In genomic region chr9:87167161-87167560, GRCh38 we compare ENCODE assay signal across 20 cellular contexts.
"Had no signal": no experiment of that assay in that cellular context is flagged by ENCODE, and none has a peak within 500 bp of the region (broad histone marks: within the 10 kb centered on the region; RNA-seq: fewer than 3 reads in every experiment).

No MANE protein-coding gene starts in this region.

- H3K27me3 Mint-ChIP-seq: brain, naive B cell had no signal

- H3K36me3 Mint-ChIP-seq: activated naive CD4-positive, alpha-beta T cell treated with anti-CD3 and anti-CD28 coated beads, Interleukin-2, amount 50 U/mL, for 72 hours; brain; naive B cell; T-cell had no signal

- H3K9me3 Mint-ChIP-seq: activated CD4-positive, alpha-beta T cell treated with anti-CD3 and anti-CD28 coated beads, Interleukin-2, amount 10 ng/mL, durations not matched to agents 7 days and 5 days; T-cell; T-helper 2 cell treated with Interferon-gamma antibody and Interleukin-4, amounts not matched to agents 5 μg/mL and 100 μg/mL, for 36 hours had no signal

- H3K27ac ChIP-seq: esophagus muscularis mucosa, heart right ventricle, lower lobe of right lung, upper lobe of left lung, VCaP had no signal

- DNase-seq: activated CD4-positive, alpha-beta T cell treated with anti-CD3 and anti-CD28 coated beads, Interleukin-2, amount 10 ng/mL, durations not matched to agents 7 days and 5 days; activated CD4-positive, CD25-positive, alpha-beta regulatory T cell treated with anti-CD3 and anti-CD28 coated beads, Interleukin-2, amount 50 U/mL, for 72 hours; activated CD8-positive, alpha-beta T cell treated with anti-CD3 and anti-CD28 coated beads, Interleukin-2, amount 10 ng/mL, durations not matched to agents 7 days and 5 days; activated T-cell treated with anti-CD3 and anti-CD28 coated beads, Interleukin-2, amount 50 U/mL, for 1 hour; aorta; caudate nucleus; effector memory CD4-positive, alpha-beta T cell; heart right ventricle; lower lobe of right lung; naive B cell; stimulated activated CD4-positive, alpha-beta T cell treated with anti-CD3 and anti-CD28 coated beads, Interleukin-4, amount 100 ng/mL, for 24 hours; stimulated activated naive CD8-positive, alpha-beta T cell treated with anti-CD3 and anti-CD28 coated beads, Interleukin-15, Interleukin-2, amounts not matched to agents 100 U/mL and 50 U/mL, for 24 hours; T-cell; upper lobe of left lung had no signal

- H3K4me1 ChIP-seq: esophagus muscularis mucosa, heart right ventricle, lower lobe of right lung, upper lobe of left lung had no signal

- H3K27me3 ChIP-seq: esophagus muscularis mucosa, upper lobe of left lung had no signal

- H3K27ac Mint-ChIP-seq: activated CD4-positive, alpha-beta T cell treated with anti-CD3 and anti-CD28 coated beads, Interleukin-2, amount 10 ng/mL, durations not matched to agents 7 days and 5 days; activated CD8-positive, alpha-beta T cell treated with anti-CD3 and anti-CD28 coated beads, Interleukin-2, amount 10 ng/mL, durations not matched to agents 7 days and 5 days; activated naive CD4-positive, alpha-beta T cell treated with anti-CD3 and anti-CD28 coated beads, Interleukin-2, amount 50 U/mL, for 72 hours; brain; naive B cell; T-cell; T-helper 2 cell treated with Interferon-gamma antibody and Interleukin-4, amounts not matched to agents 5 μg/mL and 100 μg/mL, for 36 hours had no signal

- ATAC-seq: activated CD8-positive, alpha-beta T cell treated with anti-CD3 and anti-CD28 coated beads, Interleukin-2, amount 10 ng/mL, durations not matched to agents 7 days and 5 days; activated naive CD4-positive, alpha-beta T cell treated with anti-CD3 and anti-CD28 coated beads, Interleukin-2, amount 50 U/mL, for 72 hours; heart right ventricle; lower lobe of right lung; stimulated activated naive CD8-positive, alpha-beta T cell treated with anti-CD3 and anti-CD28 coated beads, Interleukin-15, Interleukin-2, amounts not matched to agents 100 U/mL and 50 U/mL, for 24 hours; T-cell had no signal

- H3K9me3 ChIP-seq: esophagus muscularis mucosa, heart right ventricle, lower lobe of right lung, upper lobe of left lung had no signal

- H3K4me3 ChIP-seq: esophagus muscularis mucosa, heart right ventricle, lower lobe of right lung, upper lobe of left lung had no signal

- H3K4me3 Mint-ChIP-seq: activated CD4-positive, alpha-beta T cell treated with anti-CD3 and anti-CD28 coated beads, Interleukin-2, amount 10 ng/mL, durations not matched to agents 7 days and 5 days; activated CD8-positive, alpha-beta T cell treated with anti-CD3 and anti-CD28 coated beads, Interleukin-2, amount 10 ng/mL, durations not matched to agents 7 days and 5 days; brain; naive B cell; neural crest cell; T-cell; T-helper 2 cell treated with Interferon-gamma antibody and Interleukin-4, amounts not matched to agents 5 μg/mL and 100 μg/mL, for 36 hours had no signal

- H3K4me1 Mint-ChIP-seq: activated CD4-positive, alpha-beta T cell treated with anti-CD3 and anti-CD28 coated beads, Interleukin-2, amount 10 ng/mL, durations not matched to agents 7 days and 5 days; brain; naive B cell; neural crest cell; T-cell had no signal

- H3K36me3 ChIP-seq: esophagus muscularis mucosa, heart right ventricle, lower lobe of right lung, upper lobe of left lung had no signal
